In the genomic region with DNA sequence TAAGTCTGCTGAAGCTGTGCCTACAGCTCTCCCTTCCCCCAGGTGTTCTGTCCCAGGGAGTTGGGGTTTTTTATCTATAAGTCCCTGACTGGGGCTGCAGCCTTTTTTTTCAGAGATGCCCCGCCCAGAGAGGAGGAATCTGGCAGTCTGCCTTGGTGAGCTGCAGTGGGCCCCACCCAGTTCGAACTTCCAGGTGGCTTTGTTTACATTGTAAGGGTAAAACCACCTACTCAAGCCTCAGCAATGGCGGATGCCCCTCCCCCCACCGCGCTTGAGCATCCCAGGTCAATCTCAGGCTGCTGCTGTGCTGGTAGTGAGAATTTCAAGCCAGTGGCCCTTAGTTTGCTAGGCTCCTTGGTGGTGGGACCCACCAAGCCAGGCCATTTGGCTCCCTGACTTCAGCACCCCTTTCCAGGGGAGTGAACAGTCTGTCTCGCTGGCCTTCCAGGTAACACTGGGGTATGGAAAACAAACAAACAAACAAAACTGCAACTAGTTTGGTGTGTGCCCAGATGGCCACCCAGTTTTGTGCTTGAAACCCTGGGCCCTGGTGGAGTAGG, we compare ENCODE assay signal across 1 cellular context.
TF ChIP-seq lines count a peak whose summit lies in the region.

No MANE protein-coding gene starts in this region.

TF ChIP-seq in GM23338, 12 proteins besides CTCF, POLR2A, EP300 and RAD21 (continued from another document):
- TF ChIP-seq, protein P1, sequence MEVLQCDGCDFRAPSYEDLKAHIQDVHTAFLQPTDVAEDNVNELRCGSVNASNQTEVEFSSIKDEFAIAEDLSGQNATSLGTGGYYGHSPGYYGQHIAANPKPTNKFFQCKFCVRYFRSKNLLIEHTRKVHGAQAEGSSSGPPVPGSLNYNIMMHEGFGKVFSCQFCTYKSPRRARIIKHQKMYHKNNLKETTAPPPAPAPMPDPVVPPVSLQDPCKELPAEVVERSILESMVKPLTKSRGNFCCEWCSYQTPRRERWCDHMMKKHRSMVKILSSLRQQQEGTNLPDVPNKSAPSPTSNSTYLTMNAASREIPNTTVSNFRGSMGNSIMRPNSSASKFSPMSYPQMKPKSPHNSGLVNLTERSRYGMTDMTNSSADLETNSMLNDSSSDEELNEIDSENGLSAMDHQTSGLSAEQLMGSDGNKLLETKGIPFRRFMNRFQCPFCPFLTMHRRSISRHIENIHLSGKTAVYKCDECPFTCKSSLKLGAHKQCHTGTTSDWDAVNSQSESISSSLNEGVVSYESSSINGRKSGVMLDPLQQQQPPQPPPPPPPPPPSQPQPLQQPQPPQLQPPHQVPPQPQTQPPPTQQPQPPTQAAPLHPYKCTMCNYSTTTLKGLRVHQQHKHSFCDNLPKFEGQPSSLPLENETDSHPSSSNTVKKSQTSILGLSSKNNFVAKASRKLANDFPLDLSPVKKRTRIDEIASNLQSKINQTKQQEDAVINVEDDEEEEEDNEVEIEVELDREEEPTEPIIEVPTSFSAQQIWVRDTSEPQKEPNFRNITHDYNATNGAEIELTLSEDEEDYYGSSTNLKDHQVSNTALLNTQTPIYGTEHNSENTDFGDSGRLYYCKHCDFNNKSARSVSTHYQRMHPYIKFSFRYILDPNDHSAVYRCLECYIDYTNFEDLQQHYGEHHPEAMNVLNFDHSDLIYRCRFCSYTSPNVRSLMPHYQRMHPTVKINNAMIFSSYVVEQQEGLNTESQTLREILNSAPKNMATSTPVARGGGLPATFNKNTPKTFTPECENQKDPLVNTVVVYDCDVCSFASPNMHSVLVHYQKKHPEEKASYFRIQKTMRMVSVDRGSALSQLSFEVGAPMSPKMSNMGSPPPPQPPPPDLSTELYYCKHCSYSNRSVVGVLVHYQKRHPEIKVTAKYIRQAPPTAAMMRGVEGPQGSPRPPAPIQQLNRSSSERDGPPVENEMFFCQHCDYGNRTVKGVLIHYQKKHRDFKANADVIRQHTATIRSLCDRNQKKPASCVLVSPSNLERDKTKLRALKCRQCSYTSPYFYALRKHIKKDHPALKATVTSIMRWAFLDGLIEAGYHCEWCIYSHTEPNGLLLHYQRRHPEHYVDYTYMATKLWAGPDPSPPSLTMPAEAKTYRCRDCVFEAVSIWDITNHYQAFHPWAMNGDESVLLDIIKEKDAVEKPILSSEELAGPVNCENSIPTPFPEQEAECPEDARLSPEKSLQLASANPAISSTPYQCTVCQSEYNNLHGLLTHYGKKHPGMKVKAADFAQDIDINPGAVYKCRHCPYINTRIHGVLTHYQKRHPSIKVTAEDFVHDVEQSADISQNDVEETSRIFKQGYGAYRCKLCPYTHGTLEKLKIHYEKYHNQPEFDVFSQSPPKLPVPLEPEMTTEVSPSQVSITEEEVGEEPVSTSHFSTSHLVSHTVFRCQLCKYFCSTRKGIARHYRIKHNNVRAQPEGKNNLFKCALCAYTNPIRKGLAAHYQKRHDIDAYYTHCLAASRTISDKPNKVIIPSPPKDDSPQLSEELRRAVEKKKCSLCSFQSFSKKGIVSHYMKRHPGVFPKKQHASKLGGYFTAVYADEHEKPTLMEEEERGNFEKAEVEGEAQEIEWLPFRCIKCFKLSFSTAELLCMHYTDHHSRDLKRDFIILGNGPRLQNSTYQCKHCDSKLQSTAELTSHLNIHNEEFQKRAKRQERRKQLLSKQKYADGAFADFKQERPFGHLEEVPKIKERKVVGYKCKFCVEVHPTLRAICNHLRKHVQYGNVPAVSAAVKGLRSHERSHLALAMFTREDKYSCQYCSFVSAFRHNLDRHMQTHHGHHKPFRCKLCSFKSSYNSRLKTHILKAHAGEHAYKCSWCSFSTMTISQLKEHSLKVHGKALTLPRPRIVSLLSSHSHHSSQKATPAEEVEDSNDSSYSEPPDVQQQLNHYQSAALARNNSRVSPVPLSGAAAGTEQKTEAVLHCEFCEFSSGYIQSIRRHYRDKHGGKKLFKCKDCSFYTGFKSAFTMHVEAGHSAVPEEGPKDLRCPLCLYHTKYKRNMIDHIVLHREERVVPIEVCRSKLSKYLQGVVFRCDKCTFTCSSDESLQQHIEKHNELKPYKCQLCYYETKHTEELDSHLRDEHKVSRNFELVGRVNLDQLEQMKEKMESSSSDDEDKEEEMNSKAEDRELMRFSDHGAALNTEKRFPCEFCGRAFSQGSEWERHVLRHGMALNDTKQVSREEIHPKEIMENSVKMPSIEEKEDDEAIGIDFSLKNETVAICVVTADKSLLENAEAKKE (CRISPR knock-in tag; IDR thresholded peaks at IDR 0.05), result no peak
